In genomic region chr14:27012641-27013040, GRCh38 we compare ENCODE assay signal across 21 cellular contexts.
"Had no signal": no experiment of that assay in that cellular context is flagged by ENCODE, and none has a peak within 500 bp of the region (broad histone marks: within the 10 kb centered on the region; RNA-seq: fewer than 3 reads in every experiment).

No MANE protein-coding gene starts in this region.

- ATAC-seq: effector memory CD8-positive, alpha-beta T cell; esophagus mucosa; foreskin keratinocyte; gastrocnemius medialis; gastroesophageal sphincter; heart left ventricle; heart right ventricle had no signal

- DNase-seq: colonic mucosa; cortex of kidney; dermis blood vessel endothelial cell; dorsolateral prefrontal cortex; effector CD4-positive, alpha-beta T cell; effector CD8-positive, alpha-beta T cell; effector memory CD4-positive, alpha-beta T cell; effector memory CD8-positive, alpha-beta T cell; endodermal cell; erythroblast; esophagus squamous epithelium; foreskin fibroblast; foreskin keratinocyte; foreskin melanocyte; gastrocnemius medialis; glutamatergic neuron; head of caudate nucleus; heart left ventricle; heart right ventricle had no signal
